ENCODE assay signal across 8 cellular contexts in genomic region chr6:149863596-149863845, GRCh38. TPM values are rescaled to one million over a fixed set of nuclear protein-coding genes. Genes with fewer than 3 reads are reported as not detected.
DNase-seq lines count a peak whose midpoint lies in the region; ATAC-seq and TF ChIP-seq lines count a peak whose summit lies in the region.

No MANE protein-coding gene starts in this region.

- H3K36me3 ChIP-seq in PC-3 (ENCODE audit: low read depth, low read length), result no peaks in the 10 kb centered on the region
- no peaks in the 10 kb centered on the region for H3K36me3 ChIP-seq in esophagus muscularis mucosa
- no peaks in the 10 kb centered on the region for H3K36me3 ChIP-seq in rectal smooth muscle tissue (ENCODE audit: control insufficient read depth, insufficient read depth, low read length)

- CTCF ChIA-PET in AG04449 (lab: Yijun Ruan, JAX) (interaction anchor here (1.0 to 8.0 kb wide), 6 partner anchors 10 to 40 kb away, joined by 3 to 61 read pairs (median 18); no protein-coding TSS in a partner anchor), PC-3 (lab: Charles Lee) (interaction anchor here (0.6 to 1.4 kb wide), 2 partner anchors 23 to 950 kb away, joined by 3 to 4 read pairs; no protein-coding TSS in a partner anchor)

- no peaks in the 10 kb centered on the region for H3K9me2 ChIP-seq in PC-3 (replicated peaks; ENCODE audit: low read length)

- BruUV-seq in PC-3 (replicated peaks; lab: Mats Ljungman, UMichigan), result no TSS peak

- DNase-seq in AG04449 (ENCODE audit: low read depth, low spot score) (no peak), PC-3 (no peak), esophagus muscularis mucosa (ENCODE audit: extremely low spot score) (no peak), NCI-H226 (no peak), NOMO-1 treated with dmso at 0.1 percent for 144 hours (lab: John Stamatoyannopoulos, UW; ENCODE audit: unreplicated experiment) (no peak)
- DNase-seq in stimulated activated CD4-positive, alpha-beta T cell treated with anti-CD3 and anti-CD28 coated beads, Interleukin-4, amount 100 ng/mL, for 24 hours, result no peak

- H2AFZ ChIP-seq in PC-3 (ENCODE audit: low read length), result peak overlapping the region; percentile 26; the same call in 1 of the 2 replicates

- POLR2A ChIA-PET in AG04449 (lab: Yijun Ruan, JAX), result interaction anchor here (0.6 to 0.9 kb wide), 4 partner anchors 12 to 321 kb away, joined by 3 to 5 read pairs (median 4); partner anchors contain the start of gene LATS1
- POLR2A ChIA-PET in PC-3 (lab: Charles Lee; ENCODE audit: unreplicated experiment), result no interaction called here

- H3K27me3 ChIP-seq in PC-3 (ENCODE audit: low read length) (no peaks in the 10 kb centered on the region), esophagus muscularis mucosa (no peaks in the 10 kb centered on the region), rectal smooth muscle tissue (ENCODE audit: control insufficient read depth, insufficient read depth, low read length) (no peaks in the 10 kb centered on the region)

- TF ChIP-seq POLR2A in esophagus muscularis mucosa (IDR thresholded peaks at IDR 0.05; ENCODE audit: low read depth), result no peak

- H3K9ac ChIP-seq in PC-3 (ENCODE audit: low read length), result peak overlapping the region; percentile 64; the same call in 1 of the 2 replicates
- peak overlapping the region; percentile 28 for H3K9ac ChIP-seq in rectal smooth muscle tissue (ENCODE audit: low read length)

- peak overlapping the region; percentile 86 for H3K4me2 ChIP-seq in PC-3 (ENCODE audit: low read length)

- H3K27ac ChIP-seq in PC-3 (ENCODE audit: low read length) (peak overlapping the region; percentile 43), esophagus muscularis mucosa (replicated peaks in 1 of 4) (peak overlapping the region; percentile 88 to 95 (median 94)), rectal smooth muscle tissue (ENCODE audit: low read depth, low read length) (peak overlapping the region; percentile 86)

- H3K4me3 ChIP-seq in AG04449 (ENCODE audit: low read depth, low read length), result peak overlapping the region; percentile 67
- H3K4me3 ChIP-seq in PC-3 (ENCODE audit: low read length), result peak overlapping the region; percentile 79
- H3K4me3 ChIP-seq in esophagus muscularis mucosa, result peak overlapping the region; percentile 67 to 87 (median 80)
- H3K4me3 ChIP-seq in rectal smooth muscle tissue (ENCODE audit: low read length), result peak overlapping the region; percentile 82

- no peaks in the 10 kb centered on the region for H3F3A ChIP-seq in PC-3 (ENCODE audit: low read length, unreplicated experiment)

- 0% methylated on average over 7 of the region's 30 CpGs for WGBS in esophagus muscularis mucosa

- no peaks in the 10 kb centered on the region for H3K9me3 ChIP-seq in PC-3 (ENCODE audit: low read length)
- no peaks in the 10 kb centered on the region for H3K9me3 ChIP-seq in esophagus muscularis mucosa

- H4K20me1 ChIP-seq in PC-3 (ENCODE audit: low read length), result no peaks in the 10 kb centered on the region

- H3K4me1 ChIP-seq in PC-3 (ENCODE audit: insufficient read depth, low read length) (peaks cover 26% of the 10 kb centered on the region), esophagus muscularis mucosa (peaks cover 18 to 31% (median 27%) of the 10 kb centered on the region in 4 donors), rectal smooth muscle tissue (ENCODE audit: control insufficient read depth, insufficient read depth, low read length) (no peaks in the 10 kb centered on the region)

- TF ChIP-seq CTCF in AG04449 (IDR thresholded peaks at IDR 0.05; ENCODE audit: insufficient read depth, low read length, missing control alignments), result no peak
- TF ChIP-seq CTCF in PC-3 (conservative IDR thresholded peaks at IDR 0.05; ENCODE audit: low read depth, low read length), result no peak
- no peak for TF ChIP-seq CTCF in esophagus muscularis mucosa (IDR thresholded peaks at IDR 0.05)

- TF ChIP-seq EP300 in esophagus muscularis mucosa (IDR thresholded peaks at IDR 0.05), result no peak

- H3K79me2 ChIP-seq in PC-3 (ENCODE audit: low read length), result peaks cover 44% of the 10 kb centered on the region

- intact Hi-C loops in PC-3 (cut with micrococcal nuclease), result loop anchor here (1.0 kb wide), 1 partner anchor 8 kb away; no protein-coding TSS in a partner anchor
- intact Hi-C loops in esophagus muscularis mucosa (cut with DNase I), result no loop called here

- ATAC-seq in GM19467 (IDR thresholded peaks at IDR 0.05; ENCODE audit: unreplicated experiment), result peak; percentile 18
- no peak; the same call in 1 of the 2 replicates for ATAC-seq in PC-3

RNA-seq across cellular contexts. Expression of gene LRP11, which starts 0.6 kb away (rescaled TPM):
- total RNA-seq in PC-3 (2014; rRNA removed) (32.0 and 39.9 TPM in 2 replicates), esophagus muscularis mucosa (10 to 100 TPM; 15.0 to 29.1 (median 24.0) TPM)

RNA-seq across cellular contexts. Expression of gene RAET1E, which starts 34.4 kb away (rescaled TPM):
- total RNA-seq in PC-3 (2014; rRNA removed) (0.40 and 1.7 TPM in 2 replicates), esophagus muscularis mucosa (under 1 TPM in 1 of 4 donors, not detected in 3; 0.29 TPM)

RNA-seq across cellular contexts. Expression of gene RAET1G, which starts 59.4 kb away (rescaled TPM):
- 1.5 and 2.0 TPM in 2 replicates for total RNA-seq in PC-3 (2014; rRNA removed)
- total RNA-seq in esophagus muscularis mucosa, result under 1 TPM in 2 of 4 donors, not detected in 2; 0.29 to 0.32 TPM

Comparison
In these comparisons a context has a peak if more than half of its experiments do, and no peak if none do; other contexts are left out.
1. H3K27ac ChIP-seq: peak in every context shown above with its lines; median percentile 94 in esophagus muscularis mucosa; 86 in rectal smooth muscle tissue; 43 in PC-3.